ENCODE assay signal across 21 cellular contexts in genomic region chr12:65637150-65637549, GRCh38.
"Had no signal": no experiment of that assay in that cellular context is flagged by ENCODE, and none has a peak within 500 bp of the region (broad histone marks: within the 10 kb centered on the region; RNA-seq: fewer than 3 reads in every experiment).

No MANE protein-coding gene starts in this region.

- H3K36me3 ChIP-seq: adrenal gland, breast epithelium, SJCRH30 had no signal

- H3K4me3 ChIP-seq: adrenal gland, breast epithelium, SJCRH30 had no signal

- H3K27me3 ChIP-seq: adrenal gland, breast epithelium, SJCRH30 had no signal

- DNase-seq: activated CD4-positive, alpha-beta T cell treated with anti-CD3 and anti-CD28 coated beads for 48 hours; activated CD4-positive, alpha-beta T cell treated with anti-CD3 and anti-CD28 coated beads, Interleukin-2, amount 50 U/mL, for 4 hours; activated CD4-positive, CD25-positive, alpha-beta regulatory T cell treated with anti-CD3 and anti-CD28 coated beads, Interleukin-2, amount 50 U/mL, for 72 hours; activated CD8-positive, alpha-beta memory T cell treated with anti-CD3 and anti-CD28 coated beads, Interleukin-2, amount 50 U/mL, for 48 hours; activated CD8-positive, alpha-beta T cell treated with anti-CD3 and anti-CD28 coated beads, Interleukin-2, amount 10 ng/mL, durations not matched to agents 7 days and 5 days; activated naive CD4-positive, alpha-beta T cell treated with anti-CD3 and anti-CD28 coated beads, Interleukin-2, amount 50 U/mL, for 16 hours; activated naive CD8-positive, alpha-beta T cell treated with anti-CD3 and anti-CD28 coated beads, Interleukin-2, amount 10 ng/mL, durations not matched to agents 7 days and 5 days; activated T-cell treated with anti-CD3 and anti-CD28 coated beads, Interleukin-2, amount 50 U/mL, for 1 hour; adrenal gland; anterior cingulate cortex; KG1; NCI-H1048; NCI-H146; NCI-H1930; NCI-H2171; NCI-H69; NK-92 treated with Interleukin-12 subunit alpha and Interleukin-12 subunit beta, amount 100 ng/mL, for 24 hours; SJCRH30 had no signal

- ATAC-seq: activated CD8-positive, alpha-beta T cell treated with anti-CD3 and anti-CD28 coated beads, Interleukin-2, amount 10 ng/mL, durations not matched to agents 7 days and 5 days; Right ventricle myocardium inferior; WTC11 had no signal

- H3K9me3 ChIP-seq: adrenal gland, breast epithelium, SJCRH30 had no signal

- H3K27ac ChIP-seq: adrenal gland, breast epithelium, SJCRH30 had no signal

- H3K4me1 ChIP-seq: adrenal gland had no signal
